8 cellular contexts compared by ENCODE assay signal in the genomic region with DNA sequence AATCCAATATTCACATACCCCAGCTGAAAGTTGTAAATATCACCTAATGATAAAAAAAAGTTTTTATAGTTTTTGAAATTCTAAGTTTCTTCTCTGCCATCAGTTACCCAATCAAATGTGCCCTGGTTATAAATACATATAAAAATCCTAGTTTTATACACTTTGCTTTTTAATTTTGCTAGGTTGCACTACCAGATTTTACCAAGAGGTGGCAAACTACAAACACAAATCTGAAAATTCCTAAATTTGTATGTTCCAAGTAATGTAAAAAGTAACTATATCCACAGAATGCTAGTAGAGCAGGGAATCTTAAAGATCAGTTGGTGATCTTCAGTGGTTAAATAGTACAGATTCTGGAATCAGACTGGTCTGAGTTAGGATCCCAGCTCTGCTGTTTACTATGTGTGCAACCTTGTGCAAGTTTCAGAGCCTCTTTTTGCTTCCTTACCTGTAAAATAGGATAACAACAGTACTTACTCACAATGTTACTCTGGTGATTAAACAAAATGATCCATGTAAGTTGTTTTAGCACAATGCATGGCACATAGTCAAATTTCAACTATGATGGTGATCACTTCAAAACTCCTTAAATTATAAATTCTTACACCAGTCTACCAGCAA. TPM values are rescaled to one million over a fixed set of nuclear protein-coding genes. Genes with fewer than 3 reads are reported as not detected.
DNase-seq lines count a peak whose midpoint lies in the region; ATAC-seq, FAIRE-seq and TF ChIP-seq lines count a peak whose summit lies in the region.

No MANE protein-coding gene starts in this region.

- DNase-seq in G401 (ENCODE audit: low spot score) (peak; percentile 40), LHCN-M2 (ENCODE audit: low read depth) (peak; percentile 53), myocyte (ENCODE audit: low read depth) (peak; percentile 53), GM12891 (ENCODE audit: insufficient read length, low spot score) (no peak)
- DNase-seq in central memory CD8-positive, alpha-beta T cell (ENCODE audit: low spot score in 2 of 2): no peak

- no peaks in the 10 kb centered on the region for H3K9me3 Mint-ChIP-seq in central memory CD8-positive, alpha-beta T cell

- TF ChIP-seq POLR2A in GM12891 (IDR thresholded peaks at IDR 0.05; ENCODE audit: low read depth, low read length): no peak

- ATAC-seq in central memory CD8-positive, alpha-beta T cell (replicated peaks; ENCODE audit: extremely low read depth, poor library complexity, severe bottlenecking): no peak
- ATAC-seq in HG02588 (IDR thresholded peaks at IDR 0.05; ENCODE audit: unreplicated experiment) (no peak), HG03135 (IDR thresholded peaks at IDR 0.05; ENCODE audit: unreplicated experiment) (no peak), GM21390 (IDR thresholded peaks at IDR 0.05; ENCODE audit: unreplicated experiment) (no peak)

- peak overlapping the region; percentile 50 for H3K27ac Mint-ChIP-seq in central memory CD8-positive, alpha-beta T cell (ENCODE audit: low read depth)

- H3K4me1 Mint-ChIP-seq in central memory CD8-positive, alpha-beta T cell: peaks cover 18% of the 10 kb centered on the region

- H3K36me3 Mint-ChIP-seq in central memory CD8-positive, alpha-beta T cell (ENCODE audit: insufficient read depth): peaks cover 9% of the 10 kb centered on the region

- no peak for FAIRE-seq in GM12891 (lab: Jason Lieb, UNC)

- in situ Hi-C loops in G401 (cut with HindIII; ENCODE audit: low sequenced_read_pairs): no loop called here

- no peaks in the 10 kb centered on the region for H3K27me3 Mint-ChIP-seq in central memory CD8-positive, alpha-beta T cell

- H3K4me3 Mint-ChIP-seq in central memory CD8-positive, alpha-beta T cell: no peak overlapping the region

TF ChIP-seq in GM12891, 5 proteins besides CTCF, POLR2A, EP300 and RAD21:
- TF ChIP-seq SPI1 (IDR thresholded peaks at IDR 0.05; ENCODE audit: low read depth, low read length) (no peak), POLR2AphosphoS5 (IDR thresholded peaks at IDR 0.05; ENCODE audit: low read depth, low read length) (no peak), PAX5 (IDR thresholded peaks at IDR 0.05; ENCODE audit: insufficient read depth, low read length, severe bottlenecking) (no peak), TAF1 (IDR thresholded peaks at IDR 0.05; ENCODE audit: low read depth, low read length) (no peak), POU2F2 (IDR thresholded peaks at IDR 0.05; ENCODE audit: low read depth, low read length) (no peak)

RNA-seq across cellular contexts. Expression of gene TRPM7, which starts 11.0 kb away (rescaled TPM):
- total RNA-seq in G401 (2014; rRNA removed; shearing (Covaris generic)): 28.4 and 45.5 TPM in 2 replicates
- total RNA-seq in LHCN-M2 (2014; rRNA removed): 42.4 and 48.2 TPM in 2 replicates
- polyA plus RNA-seq in LHCN-M2 (2012): 6.7 TPM
- total RNA-seq in myocyte: 36.2 and 37.1 TPM in 2 replicates
- 13.4 TPM for polyA plus RNA-seq in myocyte (2012)
- 16.1 TPM for polyA plus RNA-seq in GM12891 (2012; ENCODE audit: low read depth, missing spikeins)

Comparison
In these comparisons a context has a peak if more than half of its experiments do, and no peak if none do; other contexts are left out.
1. DNase-seq: peak in G401 (single experiment), LHCN-M2 (single experiment) and myocyte (single experiment); none in central memory CD8-positive, alpha-beta T cell (0 of 2) and GM12891 (single experiment).